8 cellular contexts compared by ENCODE assay signal in genomic region chr12:54984602-54985376, GRCh38. TPM values are rescaled to one million over a fixed set of nuclear protein-coding genes. Genes with fewer than 3 reads are reported as not detected.
DNase-seq lines count a peak whose midpoint lies in the region; TF ChIP-seq lines count a peak whose summit lies in the region.

Gene TESPA1, minus strand, starts transcription at chr12:54984762. Its CDS starts 10,200 bp downstream, at chr12:54974562.

- intact Hi-C loops in lower leg skin (cut with DNase I; ENCODE audit: low total_unique reads), result no loop called here

- WGBS in lower leg skin, 2 donors, result 57 to 59% methylated on average over 14 of the region's 14 CpGs

- H3K4me3 ChIP-seq in lower leg skin (ENCODE audit: low read depth, poor library complexity, severe bottlenecking), result no peak within 1 kb of the TSS

- peak; percentile 82 for TF ChIP-seq POLR2A in GM10847 (IDR thresholded peaks at IDR 0.05; ENCODE audit: extremely low read depth, insufficient read length)
- TF ChIP-seq POLR2A in lower leg skin (IDR thresholded peaks at IDR 0.05), result no peak

- no peak for TF ChIP-seq CTCF in lower leg skin (IDR thresholded peaks at IDR 0.05)

- DNase-seq in H4 (ENCODE audit: low spot score), result peak; percentile 62
- peak; percentile 82 for DNase-seq in NOMO-1 (lab: John Stamatoyannopoulos, UW; ENCODE audit: unreplicated experiment in 2 of 2)
- DNase-seq in activated T-cell treated with anti-CD3 and anti-CD28 coated beads for 48 hours (ENCODE audit: low read depth), result peak; percentile 75
- peak; percentile 62 to 91 for DNase-seq in lower leg skin (ENCODE audit: low spot score in 2 of 2)
- peak; percentile 62 to 91 (median 84) for DNase-seq in stimulated activated naive CD4-positive, alpha-beta T cell (lab: John Stamatoyannopoulos, UW)
- DNase-seq in COR-L47 (lab: John Stamatoyannopoulos, UW), result no peak
- DNase-seq in NCI-H1105 (lab: John Stamatoyannopoulos, UW), result no peak

RNA-seq across cellular contexts. Expression of gene TESPA1, which starts in this region (rescaled TPM):
- total RNA-seq in H4 (2014; rRNA removed; shearing (Covaris generic)), result 1.8 and 11.7 TPM in 2 replicates
- total RNA-seq in lower leg skin, result under 1 TPM in 1 of 4 donors, not detected in 3; 0.68 TPM

Comparison
In these comparisons a context has a peak if more than half of its experiments do, and no peak if none do; other contexts are left out.
1. Peak in DNase-seq in lower leg skin; RNA of the gene not detected or under 1 TPM.
2. DNase-seq: peak in H4 (single experiment), NOMO-1 (2 of 2), activated T-cell treated with anti-CD3 and anti-CD28 coated beads for 48 hours (single experiment) and stimulated activated naive CD4-positive, alpha-beta T cell (6 of 6); none in COR-L47 (single experiment) and NCI-H1105 (single experiment).